In the genomic region with DNA sequence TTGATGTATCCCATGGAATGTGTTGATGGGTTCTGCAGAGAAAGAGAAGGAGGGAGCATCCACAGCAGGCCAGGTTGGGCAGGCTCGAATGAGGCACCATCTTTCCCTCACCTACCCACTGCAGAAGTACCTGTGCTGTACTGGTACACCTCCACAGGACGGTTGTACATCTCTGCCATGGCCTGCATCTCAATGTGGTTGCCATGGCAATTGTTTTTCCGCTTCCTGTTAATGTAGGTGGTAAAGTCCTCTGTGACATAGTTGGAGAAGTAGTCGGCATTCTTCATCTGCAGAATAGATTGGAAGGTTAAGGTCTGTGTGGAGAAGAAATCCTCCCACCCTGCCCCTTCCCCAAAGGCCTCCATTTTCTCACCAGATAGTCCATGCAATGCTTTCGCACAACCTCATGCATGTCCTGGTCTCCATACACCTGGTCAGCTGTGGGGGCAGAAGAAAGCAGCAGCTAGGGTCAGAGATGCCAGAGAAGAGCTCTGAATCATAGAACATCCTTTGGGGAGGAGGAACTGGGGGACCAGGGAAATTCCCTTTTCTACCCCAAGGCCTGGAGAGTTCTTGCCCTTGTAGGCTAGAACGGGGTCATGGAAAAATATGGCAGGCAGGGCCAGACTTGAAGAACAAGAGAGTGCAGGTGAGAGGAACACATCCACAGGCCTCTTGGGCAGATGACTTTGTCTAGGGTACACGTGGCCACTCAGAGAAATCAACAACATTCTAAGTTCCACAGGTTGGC, we compare ENCODE assay signal across 1 cellular context.
A peak's percentile ranks its signal among the peaks of the same experiment; 100 is the strongest.
TF ChIP-seq lines count a peak whose summit lies in the region.

No MANE protein-coding gene starts in this region.

TF ChIP-seq in K562, 482 proteins besides CTCF, POLR2A, EP300 and RAD21:
- TF ChIP-seq RFX1 (IDR thresholded peaks at IDR 0.05) (peak; percentile 53), PYGO2 (tag; IDR thresholded peaks at IDR 0.05) (no peak)
